In genomic region chr16:73464834-73465233, GRCh38 we compare ENCODE assay signal across 2 cellular contexts.
TF ChIP-seq lines count a peak whose summit lies in the region.

No MANE protein-coding gene starts in this region.

TF ChIP-seq in IMR-90, 13 proteins besides CTCF, POLR2A, EP300 and RAD21:
- TF ChIP-seq MAFK (IDR thresholded peaks at IDR 0.05; ENCODE audit: low read depth, low read length) (no peak), MAZ (IDR thresholded peaks at IDR 0.05; ENCODE audit: borderline replicate concordance, low read depth, low read length) (no peak), NFE2L2 (IDR thresholded peaks at IDR 0.05; ENCODE audit: low read depth, low read length) (no peak)

TF ChIP-seq in H1, 55 proteins besides CTCF, POLR2A, EP300 and RAD21:
- no peak for TF ChIP-seq CREB1 (IDR thresholded peaks at IDR 0.05)
- TF ChIP-seq ATF2 (IDR thresholded peaks at IDR 0.05; ENCODE audit: low read length), result no peak
- no peak for TF ChIP-seq SIX5 (IDR thresholded peaks at IDR 0.05; ENCODE audit: low read depth, low read length)
- no peak for TF ChIP-seq MAFK (IDR thresholded peaks at IDR 0.05; ENCODE audit: low read depth, low read length)
- no peak for TF ChIP-seq ATF3 (IDR thresholded peaks at IDR 0.05; ENCODE audit: insufficient read depth, low read depth, low read length)
- TF ChIP-seq JUN (IDR thresholded peaks at IDR 0.05; ENCODE audit: low read depth, low read length), result no peak
- TF ChIP-seq RXRA (IDR thresholded peaks at IDR 0.05; ENCODE audit: insufficient read depth, low read depth, low read length), result no peak
- TF ChIP-seq, protein P1, sequence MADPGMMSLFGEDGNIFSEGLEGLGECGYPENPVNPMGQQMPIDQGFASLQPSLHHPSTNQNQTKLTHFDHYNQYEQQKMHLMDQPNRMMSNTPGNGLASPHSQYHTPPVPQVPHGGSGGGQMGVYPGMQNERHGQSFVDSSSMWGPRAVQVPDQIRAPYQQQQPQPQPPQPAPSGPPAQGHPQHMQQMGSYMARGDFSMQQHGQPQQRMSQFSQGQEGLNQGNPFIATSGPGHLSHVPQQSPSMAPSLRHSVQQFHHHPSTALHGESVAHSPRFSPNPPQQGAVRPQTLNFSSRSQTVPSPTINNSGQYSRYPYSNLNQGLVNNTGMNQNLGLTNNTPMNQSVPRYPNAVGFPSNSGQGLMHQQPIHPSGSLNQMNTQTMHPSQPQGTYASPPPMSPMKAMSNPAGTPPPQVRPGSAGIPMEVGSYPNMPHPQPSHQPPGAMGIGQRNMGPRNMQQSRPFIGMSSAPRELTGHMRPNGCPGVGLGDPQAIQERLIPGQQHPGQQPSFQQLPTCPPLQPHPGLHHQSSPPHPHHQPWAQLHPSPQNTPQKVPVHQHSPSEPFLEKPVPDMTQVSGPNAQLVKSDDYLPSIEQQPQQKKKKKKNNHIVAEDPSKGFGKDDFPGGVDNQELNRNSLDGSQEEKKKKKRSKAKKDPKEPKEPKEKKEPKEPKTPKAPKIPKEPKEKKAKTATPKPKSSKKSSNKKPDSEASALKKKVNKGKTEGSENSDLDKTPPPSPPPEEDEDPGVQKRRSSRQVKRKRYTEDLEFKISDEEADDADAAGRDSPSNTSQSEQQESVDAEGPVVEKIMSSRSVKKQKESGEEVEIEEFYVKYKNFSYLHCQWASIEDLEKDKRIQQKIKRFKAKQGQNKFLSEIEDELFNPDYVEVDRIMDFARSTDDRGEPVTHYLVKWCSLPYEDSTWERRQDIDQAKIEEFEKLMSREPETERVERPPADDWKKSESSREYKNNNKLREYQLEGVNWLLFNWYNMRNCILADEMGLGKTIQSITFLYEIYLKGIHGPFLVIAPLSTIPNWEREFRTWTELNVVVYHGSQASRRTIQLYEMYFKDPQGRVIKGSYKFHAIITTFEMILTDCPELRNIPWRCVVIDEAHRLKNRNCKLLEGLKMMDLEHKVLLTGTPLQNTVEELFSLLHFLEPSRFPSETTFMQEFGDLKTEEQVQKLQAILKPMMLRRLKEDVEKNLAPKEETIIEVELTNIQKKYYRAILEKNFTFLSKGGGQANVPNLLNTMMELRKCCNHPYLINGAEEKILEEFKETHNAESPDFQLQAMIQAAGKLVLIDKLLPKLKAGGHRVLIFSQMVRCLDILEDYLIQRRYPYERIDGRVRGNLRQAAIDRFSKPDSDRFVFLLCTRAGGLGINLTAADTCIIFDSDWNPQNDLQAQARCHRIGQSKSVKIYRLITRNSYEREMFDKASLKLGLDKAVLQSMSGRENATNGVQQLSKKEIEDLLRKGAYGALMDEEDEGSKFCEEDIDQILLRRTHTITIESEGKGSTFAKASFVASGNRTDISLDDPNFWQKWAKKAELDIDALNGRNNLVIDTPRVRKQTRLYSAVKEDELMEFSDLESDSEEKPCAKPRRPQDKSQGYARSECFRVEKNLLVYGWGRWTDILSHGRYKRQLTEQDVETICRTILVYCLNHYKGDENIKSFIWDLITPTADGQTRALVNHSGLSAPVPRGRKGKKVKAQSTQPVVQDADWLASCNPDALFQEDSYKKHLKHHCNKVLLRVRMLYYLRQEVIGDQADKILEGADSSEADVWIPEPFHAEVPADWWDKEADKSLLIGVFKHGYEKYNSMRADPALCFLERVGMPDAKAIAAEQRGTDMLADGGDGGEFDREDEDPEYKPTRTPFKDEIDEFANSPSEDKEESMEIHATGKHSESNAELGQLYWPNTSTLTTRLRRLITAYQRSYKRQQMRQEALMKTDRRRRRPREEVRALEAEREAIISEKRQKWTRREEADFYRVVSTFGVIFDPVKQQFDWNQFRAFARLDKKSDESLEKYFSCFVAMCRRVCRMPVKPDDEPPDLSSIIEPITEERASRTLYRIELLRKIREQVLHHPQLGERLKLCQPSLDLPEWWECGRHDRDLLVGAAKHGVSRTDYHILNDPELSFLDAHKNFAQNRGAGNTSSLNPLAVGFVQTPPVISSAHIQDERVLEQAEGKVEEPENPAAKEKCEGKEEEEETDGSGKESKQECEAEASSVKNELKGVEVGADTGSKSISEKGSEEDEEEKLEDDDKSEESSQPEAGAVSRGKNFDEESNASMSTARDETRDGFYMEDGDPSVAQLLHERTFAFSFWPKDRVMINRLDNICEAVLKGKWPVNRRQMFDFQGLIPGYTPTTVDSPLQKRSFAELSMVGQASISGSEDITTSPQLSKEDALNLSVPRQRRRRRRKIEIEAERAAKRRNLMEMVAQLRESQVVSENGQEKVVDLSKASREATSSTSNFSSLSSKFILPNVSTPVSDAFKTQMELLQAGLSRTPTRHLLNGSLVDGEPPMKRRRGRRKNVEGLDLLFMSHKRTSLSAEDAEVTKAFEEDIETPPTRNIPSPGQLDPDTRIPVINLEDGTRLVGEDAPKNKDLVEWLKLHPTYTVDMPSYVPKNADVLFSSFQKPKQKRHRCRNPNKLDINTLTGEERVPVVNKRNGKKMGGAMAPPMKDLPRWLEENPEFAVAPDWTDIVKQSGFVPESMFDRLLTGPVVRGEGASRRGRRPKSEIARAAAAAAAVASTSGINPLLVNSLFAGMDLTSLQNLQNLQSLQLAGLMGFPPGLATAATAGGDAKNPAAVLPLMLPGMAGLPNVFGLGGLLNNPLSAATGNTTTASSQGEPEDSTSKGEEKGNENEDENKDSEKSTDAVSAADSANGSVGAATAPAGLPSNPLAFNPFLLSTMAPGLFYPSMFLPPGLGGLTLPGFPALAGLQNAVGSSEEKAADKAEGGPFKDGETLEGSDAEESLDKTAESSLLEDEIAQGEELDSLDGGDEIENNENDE (IDR thresholded peaks at IDR 0.05; ENCODE audit: insufficient replicate concordance, low read length), result no peak
- TF ChIP-seq EGR1 (IDR thresholded peaks at IDR 0.05; ENCODE audit: borderline replicate concordance, low read depth, low read length), result no peak
- TF ChIP-seq RBBP5 (IDR thresholded peaks at IDR 0.05; ENCODE audit: borderline replicate concordance, low read depth, low read length), result no peak
- TF ChIP-seq SUZ12 (IDR thresholded peaks at IDR 0.05; ENCODE audit: low read length), result no peak
- TF ChIP-seq CHD2 (IDR thresholded peaks at IDR 0.05; ENCODE audit: low read length), result no peak
- TF ChIP-seq ZNF274 (IDR thresholded peaks at IDR 0.05; ENCODE audit: borderline replicate concordance, extremely low read depth, low read length), result no peak
- TF ChIP-seq CBX5 (IDR thresholded peaks at IDR 0.05; ENCODE audit: low read depth, low read length), result no peak
- no peak for TF ChIP-seq EZH2 (IDR thresholded peaks at IDR 0.05; ENCODE audit: low read depth, low read length, severe bottlenecking)
TF ChIP-seq in H1: peak in this region for 0.
